Comparison of ENCODE assay signal across 12 cellular contexts in the genomic region with DNA sequence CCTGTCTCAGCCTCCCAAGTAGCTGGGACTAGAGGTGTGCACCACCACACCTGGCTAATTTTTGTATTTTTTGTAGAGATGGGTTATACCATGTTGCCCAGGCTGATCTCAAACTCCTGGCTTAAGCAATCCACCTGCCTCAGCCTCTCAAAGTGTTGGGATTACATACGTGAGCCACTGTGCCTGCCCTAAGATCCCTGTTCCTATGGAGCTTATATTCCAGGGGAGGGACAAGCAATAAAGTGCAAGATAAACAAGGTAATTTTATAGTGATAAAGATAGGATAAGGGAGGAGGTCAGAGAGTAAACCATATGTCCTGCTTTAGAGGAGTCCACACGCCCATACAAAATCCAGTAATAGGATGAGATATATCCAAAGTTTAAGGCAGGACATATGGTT.
"Had no signal": no experiment of that assay in that cellular context is flagged by ENCODE, and none has a peak within 500 bp of the region (broad histone marks: within the 10 kb centered on the region; RNA-seq: fewer than 3 reads in every experiment).

No MANE protein-coding gene starts in this region.

- ATAC-seq: activated CD8-positive, alpha-beta memory T cell treated with anti-CD3 and anti-CD28 coated beads, Interleukin-2, amount 10 ng/mL, durations not matched to agents 7 days and 5 days; natural killer cell; upper lobe of right lung had no signal

- H3K27ac ChIP-seq: cardiac muscle cell, neutrophil, spleen, upper lobe of right lung had no signal

- H3K9me3 ChIP-seq: esophagus muscularis mucosa, neutrophil, spleen, upper lobe of right lung had no signal

- H3K4me1 ChIP-seq: spleen, upper lobe of right lung had no signal

- H3K36me3 ChIP-seq: cardiac muscle cell, esophagus muscularis mucosa, neutrophil, spleen, upper lobe of right lung had no signal

- H3K27me3 ChIP-seq: cardiac muscle cell, esophagus muscularis mucosa, neutrophil had no signal

- DNase-seq: activated CD4-positive, alpha-beta T cell treated with anti-CD3 and anti-CD28 coated beads, Interleukin-2, amount 50 U/mL, for 48 hours; activated CD8-positive, alpha-beta memory T cell treated with anti-CD3 and anti-CD28 coated beads, Interleukin-2, amount 10 ng/mL, durations not matched to agents 7 days and 5 days; activated naive CD4-positive, alpha-beta T cell treated with anti-CD3 and anti-CD28 coated beads, Interleukin-2, amount 50 U/mL, for 16 hours; activated T-cell treated with anti-CD3 and anti-CD28 coated beads, Interleukin-2, amount 50 U/mL, for 1 hour; immature natural killer cell; natural killer cell; posterior cingulate gyrus; spleen; upper lobe of right lung had no signal

- H3K4me3 ChIP-seq: cardiac muscle cell, esophagus muscularis mucosa, spleen, upper lobe of right lung had no signal
